Comparison of ENCODE assay signal across 8 cellular contexts in genomic region chr21:42892582-42892930, GRCh38. TPM values are rescaled to one million over a fixed set of nuclear protein-coding genes. Genes with fewer than 3 reads are reported as not detected.
A peak's percentile ranks its signal among the peaks of the same experiment; 100 is the strongest.
DNase-seq lines count a peak whose midpoint lies in the region; ATAC-seq and TF ChIP-seq lines count a peak whose summit lies in the region.

No MANE protein-coding gene starts in this region.

- ATAC-seq in foreskin keratinocyte (peak; percentile 29), GM21529 (IDR thresholded peaks at IDR 0.05; ENCODE audit: unreplicated experiment) (no peak)

- peak overlapping the region; percentile 92 for H3K27ac Mint-ChIP-seq in activated T-cell treated with anti-CD3 and anti-CD28 coated beads, Interleukin-2, amount 50 U/mL, for 24 hours

- H3K9me3 ChIP-seq in SK-N-SH, result no peaks in the 10 kb centered on the region

- POLR2A ChIA-PET in SK-N-SH (lab: Yijun Ruan, JAX), result interaction anchor here (0.7 to 1.5 kb wide), 5 partner anchors 14 to 300 kb away, joined by 3 to 4 read pairs (median 3); partner anchors contain the start of genes PDE9A, PKNOX1 and WDR4

- H3K27me3 Mint-ChIP-seq in activated T-cell treated with anti-CD3 and anti-CD28 coated beads, Interleukin-2, amount 50 U/mL, for 24 hours, result no peaks in the 10 kb centered on the region

- H3K27me3 ChIP-seq in SK-N-SH (ENCODE audit: insufficient read depth) (no peaks in the 10 kb centered on the region), foreskin keratinocyte (no peaks in the 10 kb centered on the region)

- H3K27ac ChIP-seq in SK-N-SH (ENCODE audit: low read depth in 2 of 2, low read length in 1 of 2), result peak overlapping the region; percentile 85 to 92
- H3K27ac ChIP-seq in foreskin keratinocyte, result peak overlapping the region; percentile 73

- H3K4me1 Mint-ChIP-seq in activated T-cell treated with anti-CD3 and anti-CD28 coated beads, Interleukin-2, amount 50 U/mL, for 24 hours (ENCODE audit: low read depth), result peaks cover 17% of the 10 kb centered on the region

- peaks cover 23% of the 10 kb centered on the region for H3K36me3 Mint-ChIP-seq in activated T-cell treated with anti-CD3 and anti-CD28 coated beads, Interleukin-2, amount 50 U/mL, for 24 hours (ENCODE audit: low read depth)

- peaks cover 23% of the 10 kb centered on the region for H3F3A ChIP-seq in SK-N-SH (replicated peaks; ENCODE audit: insufficient read depth)

- H3K9me3 Mint-ChIP-seq in activated T-cell treated with anti-CD3 and anti-CD28 coated beads, Interleukin-2, amount 50 U/mL, for 24 hours, result no peaks in the 10 kb centered on the region

- WGBS in SK-N-SH (ENCODE audit: low lambda C conversion rate), result 26% methylated on average over 18 of the region's 18 CpGs

- peaks cover 38% of the 10 kb centered on the region for H3K79me2 ChIP-seq in SK-N-SH (ENCODE audit: insufficient read depth)

- DNase-seq in activated T-cell treated with anti-CD3 and anti-CD28 coated beads, Interleukin-2, amount 50 U/mL, for 24 hours, result no peak
- no peak for DNase-seq in activated T-cell treated with anti-CD3 and anti-CD28 coated beads, Interleukin-2, amount 50 U/mL, for 1 hour
- DNase-seq in SK-N-SH (no peak), foreskin keratinocyte (peak in 1 of 2 donors; percentile 50), retinal pigment epithelial cell (ENCODE audit: low read depth) (no peak), NCI-H510A (lab: John Stamatoyannopoulos, UW) (no peak), NCI-H2081 treated with DMSO at 0.1 percent for 48 hours (lab: John Stamatoyannopoulos, UW) (no peak)

- peak overlapping the region; percentile 69 for H2AFZ ChIP-seq in SK-N-SH (ENCODE audit: low read depth)

- peak overlapping the region; percentile 92 for H3K9ac ChIP-seq in SK-N-SH

- CTCF ChIA-PET in SK-N-SH (lab: Yijun Ruan, JAX), result interaction anchor here (0.8 to 1.3 kb wide), 2 partner anchors 16 to 238 kb away, joined by 3 to 4 read pairs; partner anchors contain the start of gene PDE9A

- H4K20me1 ChIP-seq in SK-N-SH (ENCODE audit: insufficient read depth), result peaks cover 5% of the 10 kb centered on the region; the same call in 1 of the 2 replicates

- H3K36me3 ChIP-seq in SK-N-SH (replicated peaks in 1 of 2; ENCODE audit: control insufficient read depth in 1 of 2, insufficient read depth in 2 of 2, low read length in 1 of 2), result peaks cover 5 to 16% of the 10 kb centered on the region in 2 experiments

- TF ChIP-seq RAD21 in SK-N-SH (IDR thresholded peaks at IDR 0.05; ENCODE audit: low read length), result no peak

- peak overlapping the region; percentile 88 for H3K4me3 Mint-ChIP-seq in activated T-cell treated with anti-CD3 and anti-CD28 coated beads, Interleukin-2, amount 50 U/mL, for 24 hours

- peak overlapping the region; percentile 83 for H3K4me2 ChIP-seq in SK-N-SH

- no peaks in the 10 kb centered on the region for H3K9me2 ChIP-seq in SK-N-SH

- H3K4me3 ChIP-seq in SK-N-SH (ENCODE audit: low read depth in 2 of 2, low read length in 1 of 2) (peak overlapping the region; percentile 78 to 92), retinal pigment epithelial cell (ENCODE audit: low read length) (peak overlapping the region; percentile 67)

- TF ChIP-seq CTCF in SK-N-SH (IDR thresholded peaks at IDR 0.05), result no peak
- no peak for TF ChIP-seq CTCF in foreskin keratinocyte (conservative IDR thresholded peaks at IDR 0.05)
- no peak for TF ChIP-seq CTCF in retinal pigment epithelial cell (conservative IDR thresholded peaks at IDR 0.05; ENCODE audit: low read depth, low read length)

- H3K4me1 ChIP-seq in SK-N-SH (ENCODE audit: control insufficient read depth in 1 of 2, insufficient read depth in 2 of 2, low read depth in 1 of 2, low read length in 1 of 2) (peaks cover 4 to 5% of the 10 kb centered on the region in 2 experiments; a peak in 2 of 4 replicates), foreskin keratinocyte (peaks cover 5% of the 10 kb centered on the region)

- no peak for TF ChIP-seq EP300 in SK-N-SH (IDR thresholded peaks at IDR 0.05; ENCODE audit: borderline replicate concordance in 1 of 2, low read depth in 1 of 2, low read length in 1 of 2)

TF ChIP-seq in SK-N-SH, 30 proteins besides CTCF, POLR2A, EP300 and RAD21:
- no peak for TF ChIP-seq REST (IDR thresholded peaks at IDR 0.05; ENCODE audit: low read depth, low read length)
- no peak for TF ChIP-seq ELF1 (IDR thresholded peaks at IDR 0.05)
- TF ChIP-seq RCOR1 (IDR thresholded peaks at IDR 0.05; ENCODE audit: low read length), result no peak
- TF ChIP-seq JUND (IDR thresholded peaks at IDR 0.05), result no peak
- no peak for TF ChIP-seq POLR2AphosphoS5 (IDR thresholded peaks at IDR 0.05; ENCODE audit: low read depth, low read length)
- TF ChIP-seq GATA2 (CRISPR knock-in tag; IDR thresholded peaks at IDR 0.05), result peak; percentile 3; the same call in 1 of the 2 replicates
- TF ChIP-seq MAX (IDR thresholded peaks at IDR 0.05; ENCODE audit: low read depth), result peak; percentile 26
- no peak for TF ChIP-seq TAF1 (IDR thresholded peaks at IDR 0.05; ENCODE audit: borderline replicate concordance, low read depth, low read length)
- no peak for TF ChIP-seq SIN3A (IDR thresholded peaks at IDR 0.05; ENCODE audit: borderline replicate concordance, low read depth, low read length)
- no peak for TF ChIP-seq USF1 (IDR thresholded peaks at IDR 0.05; ENCODE audit: borderline replicate concordance, low read depth)

RNA-seq across cellular contexts. Expression of gene NDUFV3, which starts 0.6 kb away (rescaled TPM):
- polyA plus RNA-seq in SK-N-SH (2012; rRNA removed) (27.3 and 32.9 TPM in 2 replicates), foreskin keratinocyte (30.1 and 32.8 TPM in 2 replicates)
- polyA plus RNA-seq in SK-N-SH (2012; cell fraction: cytosol; rRNA removed), result 22.8 and 24.3 TPM in 2 replicates
- polyA plus RNA-seq in SK-N-SH (2012; cell fraction: nucleus; rRNA removed), result 26.2 and 27.4 TPM in 2 replicates
- total RNA-seq in foreskin keratinocyte, result 42.3 and 45.6 TPM in 2 replicates

RNA-seq across cellular contexts. Expression of gene WDR4, which starts 13.2 kb away (rescaled TPM):
- polyA plus RNA-seq in SK-N-SH (2012; rRNA removed), result 21.8 and 26.5 TPM in 2 replicates
- polyA plus RNA-seq in SK-N-SH (2012; cell fraction: cytosol; rRNA removed), result 13.0 and 18.1 TPM in 2 replicates
- 36.3 and 54.9 TPM in 2 replicates for polyA plus RNA-seq in SK-N-SH (2012; cell fraction: nucleus; rRNA removed)
- total RNA-seq in foreskin keratinocyte, result 26.1 and 30.7 TPM in 2 replicates
- 24.6 and 33.9 TPM in 2 replicates for polyA plus RNA-seq in foreskin keratinocyte

RNA-seq across cellular contexts. Expression of gene ERVH48-1, which starts 32.9 kb away (rescaled TPM):
- polyA plus RNA-seq in SK-N-SH (2012; rRNA removed) (not detected in 2 replicates), foreskin keratinocyte (0.03 TPM in 1 of 2 replicates, not detected in the other)
- not detected in 2 replicates for polyA plus RNA-seq in SK-N-SH (2012; cell fraction: cytosol; rRNA removed)
- polyA plus RNA-seq in SK-N-SH (2012; cell fraction: nucleus; rRNA removed), result not detected in 2 replicates
- not detected in 2 replicates for total RNA-seq in foreskin keratinocyte
